In genomic region chr2:210502997-210503621, GRCh38 we compare ENCODE assay signal across 8 cellular contexts. TPM values are rescaled to one million over a fixed set of nuclear protein-coding genes. Genes with fewer than 3 reads are reported as not detected.
A peak's percentile ranks its signal among the peaks of the same experiment; 100 is the strongest.
DNase-seq lines count a peak whose midpoint lies in the region; ATAC-seq, FAIRE-seq and TF ChIP-seq lines count a peak whose summit lies in the region.

No MANE protein-coding gene starts in this region.

- no peak overlapping the region for H3K27ac ChIP-seq in CD8-positive, alpha-beta T cell (ENCODE audit: low read depth, low read length)
- H3K27ac ChIP-seq in pancreas = peak overlapping the region in 1 of 4 donors; percentile 4

- intact Hi-C loops in CD8-positive, alpha-beta T cell (cut with DNase I, micrococcal nuclease) = no loop called here
- intact Hi-C loops in pancreas (cut with DNase I) = no loop called here

- no peaks in the 10 kb centered on the region for H3K4me1 ChIP-seq in CD8-positive, alpha-beta T cell (ENCODE audit: insufficient read depth, low read length)
- H3K4me1 ChIP-seq in pancreas = no peaks in the 10 kb centered on the region

- WGBS in pancreas, 2 donors = 3 to 6% methylated on average over 7 of the region's 7 CpGs

- DNase-seq in CD8-positive, alpha-beta T cell = peak in 2 of 7 experiments; percentile 15 to 27
- DNase-seq in NCI-H226 (peak; percentile 3), glutamatergic neuron (peak; percentile 70), pancreas (peak in 5 of 6 donors; percentile 21 to 70 (median 53))
- DNase-seq in activated T-cell treated with anti-CD3 and anti-CD28 coated beads, Interleukin-2, amount 50 U/mL, for 48 hours = peak; percentile 33 to 37

- peak; percentile 78 for TF ChIP-seq CTCF in CD8-positive, alpha-beta T cell (IDR thresholded peaks at IDR 0.05)
- peak; percentile 89 for TF ChIP-seq CTCF in glutamatergic neuron (IDR thresholded peaks at IDR 0.05; ENCODE audit: partially characterized antibody, unreplicated experiment)
- peak; percentile 79 to 92 (median 86) for TF ChIP-seq CTCF in pancreas (IDR thresholded peaks at IDR 0.05)

- peaks cover 8% of the 10 kb centered on the region for H3K9me3 Mint-ChIP-seq in CD8-positive, alpha-beta T cell
- peaks cover 9% of the 10 kb centered on the region for H3K9me3 Mint-ChIP-seq in glutamatergic neuron (ENCODE audit: unreplicated experiment)

- H3K4me3 ChIP-seq in CD8-positive, alpha-beta T cell (ENCODE audit: low read depth, low read length) = no peak overlapping the region
- H3K4me3 ChIP-seq in pancreas = peak overlapping the region in 2 of 4 donors; percentile 30 to 41

- H3K36me3 Mint-ChIP-seq in CD8-positive, alpha-beta T cell = no peaks in the 10 kb centered on the region
- peaks cover 16% of the 10 kb centered on the region for H3K36me3 Mint-ChIP-seq in glutamatergic neuron (ENCODE audit: unreplicated experiment)

- peaks cover 8% of the 10 kb centered on the region for H3K4me1 Mint-ChIP-seq in CD8-positive, alpha-beta T cell (ENCODE audit: low read depth)
- no peaks in the 10 kb centered on the region for H3K4me1 Mint-ChIP-seq in glutamatergic neuron (ENCODE audit: low read depth, unreplicated experiment)

- peak overlapping the region; percentile 64 for H3K4me3 Mint-ChIP-seq in CD8-positive, alpha-beta T cell
- H3K4me3 Mint-ChIP-seq in glutamatergic neuron (ENCODE audit: unreplicated experiment) = no peak overlapping the region

- no peak overlapping the region for H3K27ac Mint-ChIP-seq in CD8-positive, alpha-beta T cell
- H3K27ac Mint-ChIP-seq in glutamatergic neuron (ENCODE audit: unreplicated experiment) = no peak overlapping the region

- no peaks in the 10 kb centered on the region for H3K9me3 ChIP-seq in CD8-positive, alpha-beta T cell (ENCODE audit: low read length)
- H3K9me3 ChIP-seq in pancreas = no peaks in the 10 kb centered on the region

- no peaks in the 10 kb centered on the region for H3K36me3 ChIP-seq in CD8-positive, alpha-beta T cell (ENCODE audit: insufficient read depth, low read length)
- H3K36me3 ChIP-seq in pancreas = no peaks in the 10 kb centered on the region

- CTCF ChIA-PET in CD8-positive, alpha-beta T cell (lab: Charles Lee) = interaction anchor here (1.0 to 1.7 kb wide), 13 partner anchors 9 to 64 kb away, joined by 3 to 11 read pairs (median 4); no protein-coding TSS in a partner anchor

- FAIRE-seq in pancreas (lab: Jason Lieb, UNC) = peak; percentile 57

- ATAC-seq in CD8-positive, alpha-beta T cell = no peak
- peak; percentile 93 for ATAC-seq in GM18870 (IDR thresholded peaks at IDR 0.05; ENCODE audit: unreplicated experiment)
- ATAC-seq in HG03097 (IDR thresholded peaks at IDR 0.05; ENCODE audit: low FRiP score, unreplicated experiment) = peak; percentile 91
- ATAC-seq in pancreas = peak; percentile 90 to 99 (median 97)
- ATAC-seq in HG03521 (IDR thresholded peaks at IDR 0.05; ENCODE audit: unreplicated experiment) = no peak

- POLR2A ChIA-PET in CD8-positive, alpha-beta T cell (lab: Charles Lee) = no interaction called here

- H3K27me3 ChIP-seq in CD8-positive, alpha-beta T cell (ENCODE audit: insufficient read depth, low read length) = no peaks in the 10 kb centered on the region
- H3K27me3 ChIP-seq in pancreas = no peaks in the 10 kb centered on the region

- peaks cover 16% of the 10 kb centered on the region for H3K27me3 Mint-ChIP-seq in CD8-positive, alpha-beta T cell (ENCODE audit: low read depth)
- no peaks in the 10 kb centered on the region for H3K27me3 Mint-ChIP-seq in glutamatergic neuron (ENCODE audit: unreplicated experiment)

RNA-seq across cellular contexts. Expression of gene LANCL1, which starts 26.6 kb away (rescaled TPM):
- total RNA-seq in CD8-positive, alpha-beta T cell = 10 to 100 TPM; 15.5 to 19.1 TPM
- total RNA-seq in glutamatergic neuron (ENCODE audit: unreplicated experiment) = 72.4 TPM
- total RNA-seq in pancreas = 10 to 100 TPM; 16.0 to 25.0 (median 19.7) TPM
- 10 to 100 TPM in 1 of 2 donors, 1 to 10 TPM in 1; 6.0 to 12.4 TPM for polyA plus RNA-seq in pancreas

RNA-seq across cellular contexts. Expression of gene CPS1, which starts 53.3 kb away (rescaled TPM):
- under 1 TPM; 0.19 to 0.72 TPM for total RNA-seq in CD8-positive, alpha-beta T cell
- 31.1 TPM for total RNA-seq in glutamatergic neuron (ENCODE audit: unreplicated experiment)
- total RNA-seq in pancreas = 1 to 10 TPM in 4 of 6 donors, under 1 TPM in 2; 0.23 to 2.0 (median 1.3) TPM
- under 1 TPM; 0.42 to 0.92 TPM for polyA plus RNA-seq in pancreas

Comparison
In these comparisons a context has a peak if more than half of its experiments do, and no peak if none do; other contexts are left out.
1. ATAC-seq: peak in GM18870 (single experiment), HG03097 (single experiment) and pancreas (4 of 4); none in CD8-positive, alpha-beta T cell (single experiment) and HG03521 (single experiment).
2. RNA of gene CPS1, which starts 53.3 kb away (total RNA-seq): 31.1 TPM in glutamatergic neuron (single experiment); 0.23 to 2.0 TPM in pancreas and 0.19 to 0.72 TPM in CD8-positive, alpha-beta T cell; every median in the first group is over 10 times any median in the second.
3. Peak in every context shown above with its lines, with median percentiles within 50 percentile points of each other: CTCF ChIP-seq.